38 cellular contexts compared by ENCODE assay signal in the genomic region with DNA sequence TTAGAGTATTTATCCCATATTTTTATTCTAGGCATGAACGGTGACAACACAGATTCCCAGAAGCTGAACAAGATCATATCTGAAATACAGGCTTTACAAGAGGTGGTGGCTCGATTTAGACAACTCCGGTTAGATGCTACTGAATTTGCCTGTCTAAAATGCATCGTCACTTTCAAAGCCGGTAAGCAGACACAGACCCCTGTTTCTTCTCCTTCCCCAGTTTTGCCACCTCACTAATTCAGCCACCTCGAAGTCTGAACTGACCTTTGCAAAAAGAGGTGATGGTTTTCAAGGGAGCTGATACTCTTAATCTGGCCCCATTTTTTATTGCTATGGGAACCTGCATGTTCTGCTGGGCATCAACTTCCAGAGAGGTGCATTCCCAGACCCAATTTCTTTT. TPM values are rescaled to one million over a fixed set of nuclear protein-coding genes. Genes with fewer than 3 reads are reported as not detected.
"Had no signal": no experiment of that assay in that cellular context is flagged by ENCODE, and none has a peak within 500 bp of the region (broad histone marks: within the 10 kb centered on the region; RNA-seq: fewer than 3 reads in every experiment).

No MANE protein-coding gene starts in this region.

- FAIRE-seq: astrocyte, bronchial epithelial cell had no signal

- H3K27ac ChIP-seq: adrenal gland, ascending aorta, body of pancreas, brain microvascular endothelial cell, breast epithelium, cardiac muscle cell had no signal

- H3K36me3 ChIP-seq: adrenal gland, ascending aorta, brain microvascular endothelial cell, breast epithelium, cardiac muscle cell had no signal

- H3K9me3 ChIP-seq: adrenal gland, ascending aorta, body of pancreas, breast epithelium had no signal

- DNase-seq: activated effector memory CD4-positive, alpha-beta T cell treated with anti-CD3 and anti-CD28 coated beads, Interleukin-2, amount 50 U/mL, for 16 hours; activated effector memory CD4-positive, alpha-beta T cell treated with Interleukin-2 at 50 U/mL for 16 hours; activated gamma-delta T cell; activated gamma-delta T cell treated with Interleukin-2 at 50 U/mL for 16 hours; activated naive CD4-positive, alpha-beta T cell; activated naive CD4-positive, alpha-beta T cell treated with anti-CD3 and anti-CD28 coated beads for 36 hours; activated naive CD4-positive, alpha-beta T cell treated with anti-CD3 and anti-CD28 coated beads, Interleukin-2, amount 10 ng/mL, durations not matched to agents 7 days and 5 days; activated naive CD4-positive, alpha-beta T cell treated with anti-CD3 and anti-CD28 coated beads, Interleukin-2, amount 50 U/mL, for 16 hours; activated naive CD4-positive, alpha-beta T cell treated with Interleukin-2 at 50 U/mL for 16 hours; activated naive CD8-positive, alpha-beta T cell treated with anti-CD3 and anti-CD28 coated beads for 36 hours; activated naive CD8-positive, alpha-beta T cell treated with anti-CD3 and anti-CD28 coated beads, Interleukin-2, amount 10 ng/mL, durations not matched to agents 7 days and 5 days; activated naive CD8-positive, alpha-beta T cell treated with anti-CD3 and anti-CD28 coated beads, Interleukin-2, amount 50 U/mL, for 24 hours; activated T-cell treated with anti-CD3 and anti-CD28 coated beads, Interleukin-2, amount 50 U/mL, for 1 hour; activated T-cell treated with anti-CD3 and anti-CD28 coated beads, Interleukin-2, amount 50 U/mL, for 24 hours; activated T-cell treated with anti-CD3 and anti-CD28 coated beads, Interleukin-2, amount 50 U/mL, for 4 hours; activated T-cell treated with anti-CD3 and anti-CD28 coated beads, Interleukin-2, amount 50 U/mL, for 48 hours; activated T-cell treated with anti-CD3 and anti-CD28 coated beads, Interleukin-2, amount 50 U/mL, for 72 hours; adrenal gland; amniotic stem cell; amygdala; anterior cingulate cortex; aorta; body of pancreas; brain microvascular endothelial cell; caudate nucleus; central memory CD4-positive, alpha-beta T cell; cerebellar nuclear complex had no signal

- H3K27me3 ChIP-seq: body of pancreas had no signal

- H3K4me1 ChIP-seq: ascending aorta, breast epithelium had no signal

- H3K4me3 ChIP-seq: adrenal gland, ascending aorta, body of pancreas, breast epithelium, cardiac muscle cell had no signal

- ATAC-seq: activated naive CD4-positive, alpha-beta T cell treated with anti-CD3 and anti-CD28 coated beads, Interleukin-2, amount 50 U/mL, for 72 hours; activated naive CD8-positive, alpha-beta T cell treated with anti-CD3 and anti-CD28 coated beads, Interleukin-2, amount 50 U/mL, for 24 hours; activated T-cell treated with anti-CD3 and anti-CD28 coated beads, Interleukin-2, amount 50 U/mL, for 4 hours; activated T-cell treated with anti-CD3 and anti-CD28 coated beads, Interleukin-2, amount 50 U/mL, for 72 hours; activated T-helper 17 cell treated with anti-CD3 and anti-CD28 coated beads, Interleukin-2, amount 50 U/mL, for 72 hours; body of pancreas had no signal

RNA-seq across cellular contexts. Expression of gene NR2E1, which starts 15.0 kb away (rescaled TPM):
- total RNA-seq: activated naive CD4-positive, alpha-beta T cell treated with anti-CD3 and anti-CD28 coated beads for 36 hours; activated naive CD4-positive, alpha-beta T cell treated with anti-CD3 and anti-CD28 coated beads, Interleukin-2, amount 50 U/mL, for 72 hours; activated naive CD8-positive, alpha-beta T cell treated with anti-CD3 and anti-CD28 coated beads for 36 hours; activated naive CD8-positive, alpha-beta T cell treated with anti-CD3 and anti-CD28 coated beads, Interleukin-2, amount 10 ng/mL, durations not matched to agents 7 days and 5 days; activated T-cell treated with anti-CD3 and anti-CD28 coated beads, Interleukin-2, amount 50 U/mL, for 4 hours; activated T-cell treated with anti-CD3 and anti-CD28 coated beads, Interleukin-2, amount 50 U/mL, for 72 hours; activated T-helper 1 cell treated with anti-CD3 and anti-CD28 coated beads, Interleukin-12 subunit alpha, Interleukin-12 subunit beta, Interleukin-2, Interleukin-4 antibody, amounts not matched to agents 30 ng/mL and 10 ng/mL and 1 ng/mL, durations not matched to agents 14 hours and 24 hours and 36 hours; activated T-helper 17 cell treated with anti-CD3 and anti-CD28 coated beads, Interleukin-2, amount 50 U/mL, for 72 hours; activated T-helper 2 cell treated with anti-CD3 and anti-CD28 coated beads, Interferon-gamma antibody, Interleukin-2, Interleukin-4, amounts not matched to agents 10 μg/mL and 5 μg/mL and 100 μg/mL, durations not matched to agents 14 hours and 24 hours and 36 hours; aorta; ascending aorta; astrocyte; body of pancreas; bronchial epithelial cell; cardiac muscle cell; cerebellum; chondrocyte had no signal
- polyA plus RNA-seq: aorta, cardiac muscle cell had no signal
